1 cellular context compared by ENCODE assay signal in the genomic region with DNA sequence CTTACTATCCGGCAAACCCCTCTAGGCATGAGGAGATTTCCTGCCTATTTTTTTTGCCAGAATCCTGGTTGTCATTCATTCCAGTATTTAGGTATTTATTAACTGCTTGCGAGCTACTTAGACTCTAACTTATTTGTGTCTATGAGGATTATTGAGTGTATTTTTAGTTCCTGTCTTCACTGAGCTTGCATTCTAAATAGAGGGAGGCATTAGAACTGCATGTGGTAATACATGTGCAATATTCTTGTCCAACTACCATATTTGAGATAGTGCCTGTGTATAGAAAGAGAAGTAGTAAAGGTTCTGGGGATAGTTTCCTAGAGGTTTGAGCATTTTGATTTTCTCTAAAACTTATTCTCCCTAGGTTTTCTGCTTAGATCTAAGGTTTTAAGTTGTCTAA.
TF ChIP-seq lines count a peak whose summit lies in the region.

No MANE protein-coding gene starts in this region.

TF ChIP-seq in IMR-90, 13 proteins besides CTCF, POLR2A, EP300 and RAD21:
- no peak for TF ChIP-seq BHLHE40 (IDR thresholded peaks at IDR 0.05; ENCODE audit: low read depth, low read length)
- no peak for TF ChIP-seq RCOR1 (IDR thresholded peaks at IDR 0.05; ENCODE audit: insufficient replicate concordance, low read length)
- no peak for TF ChIP-seq CHD1 (IDR thresholded peaks at IDR 0.05; ENCODE audit: low read depth, low read length)
- TF ChIP-seq, protein P1, sequence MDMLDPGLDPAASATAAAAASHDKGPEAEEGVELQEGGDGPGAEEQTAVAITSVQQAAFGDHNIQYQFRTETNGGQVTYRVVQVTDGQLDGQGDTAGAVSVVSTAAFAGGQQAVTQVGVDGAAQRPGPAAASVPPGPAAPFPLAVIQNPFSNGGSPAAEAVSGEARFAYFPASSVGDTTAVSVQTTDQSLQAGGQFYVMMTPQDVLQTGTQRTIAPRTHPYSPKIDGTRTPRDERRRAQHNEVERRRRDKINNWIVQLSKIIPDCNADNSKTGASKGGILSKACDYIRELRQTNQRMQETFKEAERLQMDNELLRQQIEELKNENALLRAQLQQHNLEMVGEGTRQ (IDR thresholded peaks at IDR 0.05; ENCODE audit: low read depth, low read length): no peak
- TF ChIP-seq MXI1 (IDR thresholded peaks at IDR 0.05; ENCODE audit: borderline replicate concordance, low read depth, low read length): no peak
